In genomic region chr2:23244656-23245055, GRCh38 we compare ENCODE assay signal across 16 cellular contexts.
DNase-seq lines count a peak whose midpoint lies in the region; ATAC-seq and TF ChIP-seq lines count a peak whose summit lies in the region.
"Had no signal": no experiment of that assay in that cellular context is flagged by ENCODE, and none has a peak within 500 bp of the region (broad histone marks: within the 10 kb centered on the region; RNA-seq: fewer than 3 reads in every experiment).

No MANE protein-coding gene starts in this region.

- H3K4me1 ChIP-seq in breast epithelium (no peaks in the 10 kb centered on the region), esophagus muscularis mucosa (peaks cover 0 to 12% (median 11%) of the 10 kb centered on the region in 4 donors), prostate gland (replicated peaks) (no peaks in the 10 kb centered on the region)
- H3K4me1 ChIP-seq: A549, Caco-2, HAP-1 had no signal

- no TSS peak for BruUV-seq in MCF 10A (replicated peaks; lab: Mats Ljungman, UMichigan)

- intact Hi-C loops in breast epithelium (cut with DNase I; ENCODE audit: low total_unique reads) (no loop called here), MCF 10A (cut with micrococcal nuclease) (loop anchor here (1.0 kb wide), 1 partner anchor 32 kb away; no protein-coding TSS in a partner anchor), esophagus muscularis mucosa (cut with DNase I) (no loop called here), prostate gland (cut with DNase I) (no loop called here)

- H3K4me1 Mint-ChIP-seq in MCF 10A (ENCODE audit: insufficient read depth, unreplicated experiment) (no peaks in the 10 kb centered on the region), mesothelial cell of epicardium (peaks cover 19% of the 10 kb centered on the region)

- H3K27me3 ChIP-seq in breast epithelium, result no peaks in the 10 kb centered on the region
- no peaks in the 10 kb centered on the region for H3K27me3 ChIP-seq in esophagus muscularis mucosa
- H3K27me3 ChIP-seq in prostate gland (replicated peaks; ENCODE audit: insufficient read depth), result no peaks in the 10 kb centered on the region

- CTCF ChIA-PET in MCF 10A (lab: Yijun Ruan, JAX), result no interaction called here

- no peak overlapping the region for H3K4me3 ChIP-seq in breast epithelium
- H3K4me3 ChIP-seq in esophagus muscularis mucosa, result no peak overlapping the region
- no peak overlapping the region for H3K4me3 ChIP-seq in prostate gland
- H3K4me3 ChIP-seq: A549, HAP-1 had no signal

- H3K9me3 ChIP-seq in breast epithelium (no peaks in the 10 kb centered on the region), esophagus muscularis mucosa (no peaks in the 10 kb centered on the region), prostate gland (no peaks in the 10 kb centered on the region)
- H3K9me3 ChIP-seq: A549, Caco-2, HAP-1 had no signal

- TF ChIP-seq CTCF in breast epithelium (IDR thresholded peaks at IDR 0.05) (no peak), MCF 10A (IDR thresholded peaks at IDR 0.05; ENCODE audit: unreplicated experiment) (no peak), esophagus muscularis mucosa (IDR thresholded peaks at IDR 0.05) (no peak), mesothelial cell of epicardium (IDR thresholded peaks at IDR 0.05; ENCODE audit: unreplicated experiment) (no peak), prostate gland (IDR thresholded peaks at IDR 0.05) (no peak)

- TF ChIP-seq EP300 in esophagus muscularis mucosa (IDR thresholded peaks at IDR 0.05), result no peak

- DNase-seq in breast epithelium (ENCODE audit: low spot score in 2 of 2) (no peak), MCF 10A (ENCODE audit: unreplicated experiment) (no peak), esophagus muscularis mucosa (ENCODE audit: extremely low spot score) (no peak), mesothelial cell of epicardium (ENCODE audit: low spot score in 2 of 2, unreplicated experiment in 2 of 2) (no peak), left lobe of liver (ENCODE audit: low spot score) (no peak), prostate gland (ENCODE audit: low spot score) (no peak)
- DNase-seq: AML-193; Caco-2; CD4-positive, alpha-beta T cell; GDM1 had no signal

- H3K36me3 ChIP-seq in breast epithelium (no peaks in the 10 kb centered on the region), esophagus muscularis mucosa (no peaks in the 10 kb centered on the region), prostate gland (no peaks in the 10 kb centered on the region)
- H3K36me3 ChIP-seq: HAP-1 had no signal

- H3K27me3 Mint-ChIP-seq in MCF 10A (ENCODE audit: insufficient read depth, unreplicated experiment) (no peaks in the 10 kb centered on the region), mesothelial cell of epicardium (ENCODE audit: low read depth) (no peaks in the 10 kb centered on the region)

- no peak overlapping the region for H3K4me3 Mint-ChIP-seq in MCF 10A (ENCODE audit: unreplicated experiment)
- H3K4me3 Mint-ChIP-seq in mesothelial cell of epicardium, result no peak overlapping the region
- H3K4me3 Mint-ChIP-seq: CD4-positive, alpha-beta T cell had no signal

- H3K27ac ChIP-seq in breast epithelium (peak overlapping the region; percentile 8 to 73), esophagus muscularis mucosa (replicated peaks in 1 of 4) (peak overlapping the region in 3 of 4 donors; percentile 4 to 44 (median 9)), prostate gland (no peak overlapping the region)
- H3K27ac ChIP-seq: 22Rv1, A549, C4-2B had no signal

- TF ChIP-seq POLR2A in breast epithelium (IDR thresholded peaks at IDR 0.05) (no peak), esophagus muscularis mucosa (IDR thresholded peaks at IDR 0.05; ENCODE audit: low read depth) (no peak), prostate gland (IDR thresholded peaks at IDR 0.05) (no peak)

- no peaks in the 10 kb centered on the region for H3K36me3 Mint-ChIP-seq in MCF 10A (ENCODE audit: insufficient read depth, unreplicated experiment)
- no peaks in the 10 kb centered on the region for H3K36me3 Mint-ChIP-seq in mesothelial cell of epicardium

- POLR2A ChIA-PET in MCF 10A (lab: Yijun Ruan, JAX), result no interaction called here

- no peaks in the 10 kb centered on the region for H3K9me3 Mint-ChIP-seq in MCF 10A (ENCODE audit: unreplicated experiment)
- H3K9me3 Mint-ChIP-seq in mesothelial cell of epicardium, result no peaks in the 10 kb centered on the region
- H3K9me3 Mint-ChIP-seq: CD4-positive, alpha-beta T cell had no signal

- H3K27ac Mint-ChIP-seq in MCF 10A (ENCODE audit: low read depth, unreplicated experiment) (no peak overlapping the region), mesothelial cell of epicardium (peak overlapping the region; percentile 65)
- H3K27ac Mint-ChIP-seq: CD4-positive, alpha-beta T cell had no signal

- ATAC-seq in GM18517 (IDR thresholded peaks at IDR 0.05; ENCODE audit: unreplicated experiment), result no peak
- ATAC-seq in left lobe of liver, result no peak
- ATAC-seq: A549, HepG2 had no signal

Comparison
In these comparisons a context has a peak if more than half of its experiments do, and no peak if none do; other contexts are left out.
1. H3K27ac ChIP-seq: peak in breast epithelium (2 of 2) and esophagus muscularis mucosa (3 of 4); none in prostate gland (0 of 2).